8 cellular contexts compared by ENCODE assay signal in genomic region chr12:31959701-31960391, GRCh38. TPM values are rescaled to one million over a fixed set of nuclear protein-coding genes. Genes with fewer than 3 reads are reported as not detected.
A peak's percentile ranks its signal among the peaks of the same experiment; 100 is the strongest.
DNase-seq lines count a peak whose midpoint lies in the region; ATAC-seq and TF ChIP-seq lines count a peak whose summit lies in the region.

No MANE protein-coding gene starts in this region.

- WGBS in lower leg skin, 2 donors: 0% methylated on average over 41 to 47 of the region's 47 CpGs

- peak; percentile 19 for ATAC-seq in GM18519 (IDR thresholded peaks at IDR 0.05; ENCODE audit: low FRiP score, unreplicated experiment)
- peak; percentile 23 for ATAC-seq in HG03060 (IDR thresholded peaks at IDR 0.05; ENCODE audit: low read depth, unreplicated experiment)

- TF ChIP-seq CTCF in lower leg skin (IDR thresholded peaks at IDR 0.05): no peak

- DNase-seq in AG08395 (ENCODE audit: low spot score) (peak; percentile 65), NCI-H2171 treated with DMSO at 0.1 percent for 48 hours (lab: John Stamatoyannopoulos, UW) (peak; percentile 81), dermis blood vessel endothelial cell (peak; percentile 69), lower leg skin (ENCODE audit: low spot score in 2 of 2) (peak; percentile 37 to 92)
- peak; percentile 66 to 68 for DNase-seq in activated CD4-positive, alpha-beta T cell treated with anti-CD3 and anti-CD28 coated beads for 4 hours
- DNase-seq in stimulated activated CD4-positive, alpha-beta T cell treated with anti-CD3 and anti-CD28 coated beads, Interleukin-4, amount 100 ng/mL, for 24 hours: peak; percentile 69

- peak overlapping the region; percentile 75 for H3K4me3 ChIP-seq in lower leg skin (ENCODE audit: low read depth, poor library complexity, severe bottlenecking)

- intact Hi-C loops in lower leg skin (cut with DNase I; ENCODE audit: low total_unique reads): loop anchor here (5.0 to 10.0 kb wide), 2 partner anchors 52 to 295 kb away; no protein-coding TSS in a partner anchor

- TF ChIP-seq POLR2A in lower leg skin (IDR thresholded peaks at IDR 0.05): no peak

RNA-seq across cellular contexts. Expression of gene RESF1, which starts 0.6 kb away (rescaled TPM):
- total RNA-seq in dermis blood vessel endothelial cell (94.6 and 110 TPM in 2 replicates), lower leg skin (10 to 100 TPM; 41.1 to 74.9 (median 60.3) TPM)

Comparison
In these comparisons a context has a peak if more than half of its experiments do, and no peak if none do; other contexts are left out.
1. Peak in every context shown above with its lines: DNase-seq, ATAC-seq and H3K4me3 ChIP-seq.